Comparison of ENCODE assay signal across 10 cellular contexts in genomic region chr13:27182844-27183497, GRCh38. TPM values are rescaled to one million over a fixed set of nuclear protein-coding genes. Genes with fewer than 3 reads are reported as not detected.
DNase-seq lines count a peak whose midpoint lies in the region; ATAC-seq, FAIRE-seq and TF ChIP-seq lines count a peak whose summit lies in the region.
"Had no signal": no experiment of that assay in that cellular context is flagged by ENCODE, and none has a peak within 500 bp of the region (broad histone marks: within the 10 kb centered on the region; RNA-seq: fewer than 3 reads in every experiment).

No MANE protein-coding gene starts in this region.

- no peaks in the 10 kb centered on the region for H3K23me2 ChIP-seq in H1 (ENCODE audit: low read depth, low read length)

- no peak overlapping the region for H2AK5ac ChIP-seq in H1 (ENCODE audit: low read depth, low read length)
- H2AK5ac ChIP-seq in mesendoderm (ENCODE audit: low read length): no peak overlapping the region

- TF ChIP-seq EP300 in H1 (IDR thresholded peaks at IDR 0.05; ENCODE audit: borderline replicate concordance in 1 of 2, low read depth in 2 of 2, low read length in 2 of 2): no peak

- H3K23ac ChIP-seq in H1 (ENCODE audit: insufficient read length) (no peak overlapping the region), mesendoderm (ENCODE audit: low read length) (no peak overlapping the region)

- CTCF ChIA-PET in PC-3 (lab: Charles Lee): no interaction called here
- CTCF ChIA-PET in H1 (lab: Charles Lee; ENCODE audit: partially characterized antibody): interaction anchor here (1.0 to 1.7 kb wide), 4 partner anchors 88 to 179 kb away, joined by 3 to 4 read pairs (median 4); partner anchors contain the start of gene RASL11A

- peak; percentile 95 for ATAC-seq in PC-3
- no peak for ATAC-seq in GM18861 (IDR thresholded peaks at IDR 0.05; ENCODE audit: unreplicated experiment)

- no peak overlapping the region for H3K18ac ChIP-seq in H1 (ENCODE audit: extremely low read depth, low read length)
- H3K18ac ChIP-seq in mesendoderm (ENCODE audit: low read length): no peak overlapping the region

- H3K79me2 ChIP-seq in PC-3 (ENCODE audit: low read length) (no peaks in the 10 kb centered on the region), H1 (ENCODE audit: control insufficient read depth in 1 of 2, insufficient read depth in 2 of 2, low read length in 2 of 2) (no peaks in the 10 kb centered on the region), mesendoderm (ENCODE audit: control insufficient read depth, insufficient read depth, low read length) (no peaks in the 10 kb centered on the region)

- H4K20me1 ChIP-seq in PC-3 (ENCODE audit: low read length): no peaks in the 10 kb centered on the region
- no peaks in the 10 kb centered on the region for H4K20me1 ChIP-seq in H1 (replicated peaks in 1 of 2; ENCODE audit: control insufficient read depth in 1 of 2, insufficient read depth in 2 of 2, low read length in 2 of 2)

- POLR2A ChIA-PET in PC-3 (lab: Charles Lee; ENCODE audit: unreplicated experiment): interaction anchor here (0.5 kb wide), 1 partner anchor 11 kb away, joined by 5 read pairs; no protein-coding TSS in a partner anchor
- POLR2A ChIA-PET in H1 (lab: Charles Lee; ENCODE audit: partially characterized antibody): interaction anchor here (1.3 kb wide), 1 partner anchor 8 kb away, joined by 3 read pairs; no protein-coding TSS in a partner anchor

- 88% methylated on average over 10 of the region's 10 CpGs; no CpG with 5 or more reads in 1 of the 2 experiments for WGBS in H1 (ENCODE audit: extremely low coverage in 1 of 2, insufficient coverage in 1 of 2, insufficient read length in 1 of 2, insufficient replicate concordance in 2 of 2, low coverage in 1 of 2, low lambda C conversion rate in 2 of 2, missing lambda C conversion rate in 1 of 2), 2 experiments
- no CpG with 5 or more reads among the region's 10 CpGs for WGBS in mesendoderm (ENCODE audit: extremely low coverage, insufficient coverage, low lambda C conversion rate)

- no peak overlapping the region for H2BK12ac ChIP-seq in H1 (ENCODE audit: low read depth, low read length)

- no peaks in the 10 kb centered on the region for H3K27me3 ChIP-seq in PC-3 (ENCODE audit: low read length)
- no peaks in the 10 kb centered on the region for H3K27me3 ChIP-seq in H1 (replicated peaks in 1 of 4; ENCODE audit: control insufficient read depth in 3 of 4, extremely low read depth in 1 of 4, insufficient read depth in 3 of 4, low read length in 3 of 4)
- H3K27me3 ChIP-seq in mesendoderm (ENCODE audit: insufficient read depth, low read length, poor library complexity): no peaks in the 10 kb centered on the region

- peak; percentile 80 for DNase-seq in AG10803 (ENCODE audit: low read depth)
- DNase-seq in PC-3: peak; percentile 94
- DNase-seq in H1 (ENCODE audit: low read depth in 1 of 2, low spot score in 2 of 2): no peak
- peak; percentile 46 for DNase-seq in mesendoderm
- no peak for DNase-seq in activated T-cell treated with anti-CD3 and anti-CD28 coated beads, Interleukin-2, amount 50 U/mL, for 48 hours
- DNase-seq in activated CD4-positive, alpha-beta T cell treated with anti-CD3 and anti-CD28 coated beads for 4 hours: no peak
- no peak for DNase-seq in GM12892 (ENCODE audit: insufficient read length)
- DNase-seq: Caco-2 had no signal

- H3K27ac ChIP-seq in PC-3 (ENCODE audit: low read length) (peak overlapping the region; percentile 88), H1 (ENCODE audit: low read depth, low read length) (no peak overlapping the region), mesendoderm (ENCODE audit: low read depth, low read length) (no peak overlapping the region)
- H3K27ac ChIP-seq: KMS-11 had no signal

- H2AFZ ChIP-seq in PC-3 (ENCODE audit: low read length) (peak overlapping the region; percentile 77), H1 (ENCODE audit: low read length) (peak overlapping the region; percentile 90; the same call in 1 of the 2 replicates)

- peak overlapping the region; percentile 79 for H3K4me2 ChIP-seq in PC-3 (ENCODE audit: low read length)
- no peak overlapping the region for H3K4me2 ChIP-seq in H1 (ENCODE audit: insufficient read depth in 1 of 2, low read depth in 2 of 2, low read length in 2 of 2)
- no peak overlapping the region for H3K4me2 ChIP-seq in mesendoderm (ENCODE audit: low read length)
- H3K4me2 ChIP-seq: KMS-11 had no signal

- no peak overlapping the region for H2BK5ac ChIP-seq in H1 (ENCODE audit: low read depth, low read length)
- no peak overlapping the region for H2BK5ac ChIP-seq in mesendoderm (ENCODE audit: low read length)

- intact Hi-C loops in PC-3 (cut with micrococcal nuclease): no loop called here

- H3K4me1 ChIP-seq in PC-3 (ENCODE audit: insufficient read depth, low read length) (peaks cover 39% of the 10 kb centered on the region), H1 (replicated peaks in 1 of 4; ENCODE audit: control insufficient read depth in 3 of 4, insufficient read depth in 4 of 4, low read length in 3 of 4) (peaks cover 0 to 5% (median 3%) of the 10 kb centered on the region in 4 experiments; a peak in 5 of 7 replicates), mesendoderm (ENCODE audit: control insufficient read depth, low read depth, low read length) (no peaks in the 10 kb centered on the region)

- peak overlapping the region; percentile 22 for H3K4me3 ChIP-seq in AG10803 (ENCODE audit: low read length)
- H3K4me3 ChIP-seq in PC-3 (ENCODE audit: low read length): peak overlapping the region; percentile 41
- no peak overlapping the region for H3K4me3 ChIP-seq in H1 (ENCODE audit: extremely low read depth in 1 of 4, insufficient read depth in 2 of 4, low read depth in 3 of 4, low read length in 4 of 4)
- H3K4me3 ChIP-seq in mesendoderm (ENCODE audit: low read length): no peak overlapping the region

- H3K14ac ChIP-seq in H1 (ENCODE audit: insufficient read length): no peak overlapping the region

- 0 out of 2 replicates have a peak overlapping the region, but pooled peaks have one; percentile 9 for H2BK15ac ChIP-seq in H1 (ENCODE audit: low read length)
- H2BK15ac ChIP-seq in mesendoderm (replicated peaks; ENCODE audit: low read depth): no peak overlapping the region

- TF ChIP-seq RAD21 in H1 (IDR thresholded peaks at IDR 0.05 in 1 of 2, conservative IDR thresholded peaks at IDR 0.05 in 1 of 2; ENCODE audit: low read depth in 2 of 2, low read length in 2 of 2): no peak

- H3K9me3 ChIP-seq in PC-3 (ENCODE audit: low read length) (no peaks in the 10 kb centered on the region), H1 (ENCODE audit: insufficient read depth in 2 of 2, low read depth in 1 of 2, low read length in 1 of 2) (no peaks in the 10 kb centered on the region)
- H3K9me3 ChIP-seq: Caco-2 had no signal

- H3K36me3 ChIP-seq in PC-3 (ENCODE audit: low read depth, low read length) (no peaks in the 10 kb centered on the region), H1 (ENCODE audit: control insufficient read depth in 2 of 4, insufficient read depth in 4 of 4, low read length in 3 of 4) (no peaks in the 10 kb centered on the region), mesendoderm (ENCODE audit: control insufficient read depth, insufficient read depth, low read length) (no peaks in the 10 kb centered on the region)

- H3K9me2 ChIP-seq in PC-3 (replicated peaks; ENCODE audit: low read length): no peaks in the 10 kb centered on the region

- H3K56ac ChIP-seq in H1 (replicated peaks; ENCODE audit: insufficient read length, low read depth, low read length) (no peak overlapping the region), mesendoderm (ENCODE audit: low read length) (no peak overlapping the region)

- TF ChIP-seq CTCF in AG10803 (conservative IDR thresholded peaks at IDR 0.05; ENCODE audit: low read length) (no peak), PC-3 (conservative IDR thresholded peaks at IDR 0.05; ENCODE audit: low read depth, low read length) (no peak), H1 (IDR thresholded peaks at IDR 0.05; ENCODE audit: control extremely low read depth in 1 of 3, insufficient read depth in 1 of 3, low read depth in 1 of 3, low read length in 3 of 3) (no peak)

- no peak overlapping the region for H4K91ac ChIP-seq in H1 (replicated peaks; ENCODE audit: insufficient read length, low read length)

- H4K8ac ChIP-seq in H1 (ENCODE audit: extremely low read depth, insufficient read depth, low read length) (no peak overlapping the region), mesendoderm (ENCODE audit: low read depth, low read length) (no peak overlapping the region)

- no peak for TF ChIP-seq POLR2A in H1 (IDR thresholded peaks at IDR 0.05; ENCODE audit: control extremely low read depth in 1 of 2, low read depth in 2 of 2, low read length in 2 of 2)
- TF ChIP-seq POLR2A in GM12892 (IDR thresholded peaks at IDR 0.05; ENCODE audit: low read depth, low read length): no peak

- H3F3A ChIP-seq in PC-3 (ENCODE audit: low read length, unreplicated experiment): peaks cover 3% of the 10 kb centered on the region

- no peak overlapping the region for H2BK120ac ChIP-seq in H1 (replicated peaks; ENCODE audit: low read depth, low read length)
- no peak overlapping the region for H2BK120ac ChIP-seq in mesendoderm (ENCODE audit: low read depth, low read length)

- no peak overlapping the region for H4K5ac ChIP-seq in H1 (ENCODE audit: insufficient read length, low read depth, low read length)
- H4K5ac ChIP-seq in mesendoderm (ENCODE audit: low read length): no peak overlapping the region

- BruUV-seq in PC-3 (replicated peaks; lab: Mats Ljungman, UMichigan): TSS peak; percentile 35

- no peak overlapping the region for H2BK20ac ChIP-seq in H1 (ENCODE audit: low read length)

- H3K9ac ChIP-seq in PC-3 (ENCODE audit: low read length): peak overlapping the region; percentile 59
- no peak overlapping the region for H3K9ac ChIP-seq in H1 (replicated peaks in 1 of 4; ENCODE audit: extremely low read depth in 1 of 4, low read depth in 3 of 4, low read length in 3 of 4)
- H3K9ac ChIP-seq in mesendoderm (ENCODE audit: low read length): no peak overlapping the region
- H3K9ac ChIP-seq: KMS-11 had no signal

- H3K4ac ChIP-seq in H1 (replicated peaks; ENCODE audit: insufficient read length, low read depth, low read length) (no peak overlapping the region), mesendoderm (ENCODE audit: low read depth, low read length) (no peak overlapping the region)

- H3K79me1 ChIP-seq in H1 (ENCODE audit: low read depth, low read length) (no peaks in the 10 kb centered on the region), mesendoderm (ENCODE audit: low read length) (no peaks in the 10 kb centered on the region)

- FAIRE-seq in H1 (lab: Jason Lieb, UNC) (no peak), GM12892 (lab: Jason Lieb, UNC) (no peak)

RNA-seq across cellular contexts. Expression of gene USP12, which starts 11.4 kb away (rescaled TPM):
- total RNA-seq in PC-3 (2014; rRNA removed): 24.2 and 28.7 TPM in 2 replicates
- total RNA-seq in H1 (2021; fragmentation: NEBNext Ultra II Directional; extraction: Animal tissue kit (Norgen Biotek cat#: 25700)): 27.6 and 30.0 TPM in 2 replicates
- 2.8 and 4.0 TPM in 2 replicates for polyA plus RNA-seq in H1 (2011; rRNA removed)
- 6.8 TPM for polyA plus RNA-seq in H1 (2011; cell fraction: cytosol; rRNA removed)
- 2.8 TPM for polyA plus RNA-seq in H1 (2011; cell fraction: nucleus; rRNA removed)
- polyA plus RNA-seq in H1 (2012, experiment 1 of 2): 8.6 to 19.1 TPM (median 10.3 TPM) in 4 replicates
- polyA plus RNA-seq in H1 (2012, experiment 2 of 2): 0.83 TPM
- 19.5 TPM for polyA plus RNA-seq in H1 (2013, experiment 1 of 2)
- polyA plus RNA-seq in H1 (2013, experiment 2 of 2): 19.4 TPM
- polyA minus RNA-seq in H1 (2011; rRNA and poly(A)+ RNA removed): 9.0 and 14.8 TPM in 2 replicates
- polyA minus RNA-seq in H1 (2011; cell fraction: cytosol; rRNA and poly(A)+ RNA removed): 8.9 TPM
- 33.1 TPM for polyA minus RNA-seq in H1 (2011; cell fraction: nucleus; rRNA and poly(A)+ RNA removed)
- polyA plus RNA-seq in mesendoderm (2013, experiment 1 of 2): 18.1 TPM
- 18.5 TPM for polyA plus RNA-seq in mesendoderm (2013, experiment 2 of 2)
- polyA plus RNA-seq in GM12892 (2012; ENCODE audit: missing spikeins): 37.2 TPM

Comparison
In these comparisons a context has a peak if more than half of its experiments do, and no peak if none do; other contexts are left out.
1. DNase-seq: peak in AG10803 (single experiment), PC-3 (single experiment) and mesendoderm (single experiment); none in H1 (0 of 2), activated T-cell treated with anti-CD3 and anti-CD28 coated beads, Interleukin-2, amount 50 U/mL, for 48 hours (0 of 2), activated CD4-positive, alpha-beta T cell treated with anti-CD3 and anti-CD28 coated beads for 4 hours (0 of 2) and GM12892 (single experiment).
2. H3K4me3 ChIP-seq: peak in AG10803 (single experiment) and PC-3 (single experiment); none in H1 (0 of 4) and mesendoderm (single experiment).